In the genomic region with DNA sequence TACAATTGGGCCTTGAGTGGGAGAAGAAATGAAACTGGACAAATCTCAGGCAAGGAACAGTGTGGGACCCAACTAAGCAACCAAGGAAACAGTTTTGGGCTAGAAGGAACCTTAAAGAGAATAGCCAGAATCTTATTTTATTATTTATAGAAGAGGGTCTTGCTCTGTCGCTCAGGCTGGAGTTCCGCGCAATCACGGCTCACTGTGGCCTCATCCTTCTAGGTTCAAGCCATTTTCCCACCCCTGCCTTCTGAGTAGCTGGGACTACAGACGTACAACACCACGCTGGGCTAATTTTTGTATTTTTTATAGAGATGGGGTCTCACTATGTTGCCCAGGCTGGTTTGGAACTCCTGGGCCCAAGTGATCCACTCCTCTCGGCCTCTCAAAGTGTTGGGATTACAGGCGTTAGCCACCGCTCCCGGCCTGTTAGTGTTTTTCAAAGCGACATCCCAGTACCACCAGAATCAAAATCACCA, we compare ENCODE assay signal across 8 cellular contexts. TPM values are rescaled to one million over a fixed set of nuclear protein-coding genes. Genes with fewer than 3 reads are reported as not detected.
DNase-seq lines count a peak whose midpoint lies in the region; ATAC-seq and TF ChIP-seq lines count a peak whose summit lies in the region.

No MANE protein-coding gene starts in this region.

- peaks cover 45% of the 10 kb centered on the region for H3K4me1 ChIP-seq in suprapubic skin

- no peaks in the 10 kb centered on the region for H3K27me3 ChIP-seq in suprapubic skin

- TF ChIP-seq CTCF in suprapubic skin (IDR thresholded peaks at IDR 0.05): no peak

- H3K4me3 ChIP-seq in suprapubic skin: peak overlapping the region; percentile 58

- peaks cover 41% of the 10 kb centered on the region for H3K36me3 Mint-ChIP-seq in T-helper 2 cell treated with Interferon-gamma antibody and Interleukin-4, amounts not matched to agents 5 μg/mL and 100 μg/mL, for 36 hours (ENCODE audit: low read depth)
- peaks cover 51% of the 10 kb centered on the region for H3K36me3 Mint-ChIP-seq in activated CD8-positive, alpha-beta T cell treated with anti-CD3 and anti-CD28 coated beads, Interleukin-2, amount 10 ng/mL, durations not matched to agents 7 days and 5 days (ENCODE audit: low read depth)
- no peaks in the 10 kb centered on the region for H3K36me3 Mint-ChIP-seq in immature natural killer cell

- no peak for DNase-seq in T-helper 2 cell treated with Interferon-gamma antibody and Interleukin-4, amounts not matched to agents 5 μg/mL and 100 μg/mL, for 36 hours (ENCODE audit: low spot score)
- no peak for DNase-seq in T-helper 2 cell
- no peak for DNase-seq in activated CD8-positive, alpha-beta T cell treated with anti-CD3 and anti-CD28 coated beads, Interleukin-2, amount 10 ng/mL, durations not matched to agents 7 days and 5 days
- DNase-seq in immature natural killer cell: no peak
- DNase-seq in suprapubic skin (ENCODE audit: low spot score in 2 of 2): no peak
- DNase-seq in left lobe of liver (ENCODE audit: low spot score): no peak
- DNase-seq in dermis blood vessel endothelial cell: no peak

- H3K27ac Mint-ChIP-seq in T-helper 2 cell treated with Interferon-gamma antibody and Interleukin-4, amounts not matched to agents 5 μg/mL and 100 μg/mL, for 36 hours: peak overlapping the region; percentile 99
- peak overlapping the region; percentile 95 for H3K27ac Mint-ChIP-seq in activated CD8-positive, alpha-beta T cell treated with anti-CD3 and anti-CD28 coated beads, Interleukin-2, amount 10 ng/mL, durations not matched to agents 7 days and 5 days
- H3K27ac Mint-ChIP-seq in immature natural killer cell: peak overlapping the region; percentile 68 to 96 (median 90)

- no peak for TF ChIP-seq EP300 in suprapubic skin (IDR thresholded peaks at IDR 0.05)

- peak overlapping the region; percentile 70 for H3K27ac ChIP-seq in suprapubic skin

- no peaks in the 10 kb centered on the region for H3K9me3 ChIP-seq in suprapubic skin

- CTCF ChIA-PET in activated CD8-positive, alpha-beta T cell treated with anti-CD3 and anti-CD28 coated beads, Interleukin-2, amount 10 ng/mL, durations not matched to agents 7 days and 5 days (lab: Charles Lee): interaction anchor here (2.0 to 2.3 kb wide), 2 partner anchors 26 to 50 kb away, joined by 8 to 11 read pairs; partner anchors contain the start of genes ELL3, HYPK and SERINC4

- no peak for ATAC-seq in activated CD8-positive, alpha-beta T cell treated with anti-CD3 and anti-CD28 coated beads, Interleukin-2, amount 10 ng/mL, durations not matched to agents 7 days and 5 days
- no peak for ATAC-seq in HG03139 (IDR thresholded peaks at IDR 0.05; ENCODE audit: unreplicated experiment)
- no peak for ATAC-seq in left lobe of liver

- no peaks in the 10 kb centered on the region for H3K36me3 ChIP-seq in suprapubic skin

- no peak for TF ChIP-seq POLR2A in suprapubic skin (IDR thresholded peaks at IDR 0.05)

- H3K27me3 Mint-ChIP-seq in T-helper 2 cell treated with Interferon-gamma antibody and Interleukin-4, amounts not matched to agents 5 μg/mL and 100 μg/mL, for 36 hours (ENCODE audit: low read depth): no peaks in the 10 kb centered on the region
- no peaks in the 10 kb centered on the region for H3K27me3 Mint-ChIP-seq in activated CD8-positive, alpha-beta T cell treated with anti-CD3 and anti-CD28 coated beads, Interleukin-2, amount 10 ng/mL, durations not matched to agents 7 days and 5 days (ENCODE audit: low read depth)
- H3K27me3 Mint-ChIP-seq in immature natural killer cell (ENCODE audit: low read depth in 3 of 3): peaks cover 4 to 10% (median 7%) of the 10 kb centered on the region in 3 donors

- POLR2A ChIA-PET in activated CD8-positive, alpha-beta T cell treated with anti-CD3 and anti-CD28 coated beads, Interleukin-2, amount 10 ng/mL, durations not matched to agents 7 days and 5 days (lab: Charles Lee): interaction anchor here (2.0 to 3.1 kb wide), 2 partner anchors 25 to 49 kb away, joined by 9 to 18 read pairs; partner anchors contain the start of genes ELL3, HYPK and SERINC4

- H3K4me3 Mint-ChIP-seq in T-helper 2 cell treated with Interferon-gamma antibody and Interleukin-4, amounts not matched to agents 5 μg/mL and 100 μg/mL, for 36 hours: peak overlapping the region; percentile 97
- peak overlapping the region; percentile 85 for H3K4me3 Mint-ChIP-seq in activated CD8-positive, alpha-beta T cell treated with anti-CD3 and anti-CD28 coated beads, Interleukin-2, amount 10 ng/mL, durations not matched to agents 7 days and 5 days
- H3K4me3 Mint-ChIP-seq in immature natural killer cell: peak overlapping the region; percentile 84 to 99 (median 89)

- peaks cover 5% of the 10 kb centered on the region for H3K9me3 Mint-ChIP-seq in T-helper 2 cell treated with Interferon-gamma antibody and Interleukin-4, amounts not matched to agents 5 μg/mL and 100 μg/mL, for 36 hours
- no peaks in the 10 kb centered on the region for H3K9me3 Mint-ChIP-seq in activated CD8-positive, alpha-beta T cell treated with anti-CD3 and anti-CD28 coated beads, Interleukin-2, amount 10 ng/mL, durations not matched to agents 7 days and 5 days (ENCODE audit: insufficient read depth)
- H3K9me3 Mint-ChIP-seq in immature natural killer cell: no peaks in the 10 kb centered on the region

- H3K4me1 Mint-ChIP-seq in T-helper 2 cell treated with Interferon-gamma antibody and Interleukin-4, amounts not matched to agents 5 μg/mL and 100 μg/mL, for 36 hours (ENCODE audit: low read depth): peaks cover 36% of the 10 kb centered on the region
- peaks cover 60% of the 10 kb centered on the region for H3K4me1 Mint-ChIP-seq in activated CD8-positive, alpha-beta T cell treated with anti-CD3 and anti-CD28 coated beads, Interleukin-2, amount 10 ng/mL, durations not matched to agents 7 days and 5 days (ENCODE audit: low read depth)
- peaks cover 59 to 61% of the 10 kb centered on the region in 2 donors for H3K4me1 Mint-ChIP-seq in immature natural killer cell

- WGBS in suprapubic skin: 97% methylated on average over 11 of the region's 11 CpGs

RNA-seq across cellular contexts. Expression of gene WDR76, which starts 0.7 kb away (rescaled TPM):
- 10 to 100 TPM; 87.0 to 88.7 TPM for total RNA-seq in activated CD8-positive, alpha-beta T cell treated with anti-CD3 and anti-CD28 coated beads, Interleukin-2, amount 10 ng/mL, durations not matched to agents 7 days and 5 days
- polyA plus RNA-seq in immature natural killer cell: 1 to 10 TPM; 8.3 to 8.9 (median 8.6) TPM
- 1 to 10 TPM; 5.2 to 7.8 (median 5.8) TPM for total RNA-seq in suprapubic skin
- 0.86 TPM for total RNA-seq in left lobe of liver
- total RNA-seq in dermis blood vessel endothelial cell: 10.4 and 17.8 TPM in 2 replicates

RNA-seq across cellular contexts. Expression of gene MFAP1, which starts 1.6 kb away (rescaled TPM):
- 10 to 100 TPM; 35.8 to 40.1 TPM for total RNA-seq in activated CD8-positive, alpha-beta T cell treated with anti-CD3 and anti-CD28 coated beads, Interleukin-2, amount 10 ng/mL, durations not matched to agents 7 days and 5 days
- 10 to 100 TPM in 2 of 3 donors, 1 to 10 TPM in 1; 6.7 to 21.3 (median 10.4) TPM for polyA plus RNA-seq in immature natural killer cell
- total RNA-seq in suprapubic skin: 10 to 100 TPM; 12.8 to 17.7 (median 15.4) TPM
- total RNA-seq in left lobe of liver: 7.0 TPM
- 36.1 and 41.1 TPM in 2 replicates for total RNA-seq in dermis blood vessel endothelial cell

RNA-seq across cellular contexts. Expression of gene HYPK, which starts 25.7 kb away (rescaled TPM):
- 10 to 100 TPM; 15.8 to 19.9 TPM for total RNA-seq in activated CD8-positive, alpha-beta T cell treated with anti-CD3 and anti-CD28 coated beads, Interleukin-2, amount 10 ng/mL, durations not matched to agents 7 days and 5 days
- 10 to 100 TPM in 2 of 3 donors, 1 to 10 TPM in 1; 4.1 to 20.3 (median 10.0) TPM for polyA plus RNA-seq in immature natural killer cell
- 10 to 100 TPM; 12.9 to 27.0 (median 19.8) TPM for total RNA-seq in suprapubic skin
- total RNA-seq in left lobe of liver: 8.6 TPM
- total RNA-seq in dermis blood vessel endothelial cell: 2.9 and 4.6 TPM in 2 replicates

RNA-seq across cellular contexts. Expression of gene SERINC4, which starts 26.0 kb away (rescaled TPM):
- under 1 TPM; 0.21 to 0.39 TPM for total RNA-seq in activated CD8-positive, alpha-beta T cell treated with anti-CD3 and anti-CD28 coated beads, Interleukin-2, amount 10 ng/mL, durations not matched to agents 7 days and 5 days
- polyA plus RNA-seq in immature natural killer cell: 1 to 10 TPM in 2 of 3 donors, under 1 TPM in 1; 0.72 to 3.4 (median 1.3) TPM
- total RNA-seq in suprapubic skin (under 1 TPM in 1 of 4 donors, not detected in 3; 0.62 TPM), left lobe of liver (0.18 TPM), dermis blood vessel endothelial cell (not detected in 2 replicates)

RNA-seq across cellular contexts. Expression of gene SERF2, which starts 33.9 kb away (rescaled TPM):
- 1,000 to 10,000 TPM; 1,025 to 1,042 TPM for total RNA-seq in activated CD8-positive, alpha-beta T cell treated with anti-CD3 and anti-CD28 coated beads, Interleukin-2, amount 10 ng/mL, durations not matched to agents 7 days and 5 days
- polyA plus RNA-seq in immature natural killer cell: 1,000 to 10,000 TPM; 1,924 to 3,752 (median 2,420) TPM
- total RNA-seq in suprapubic skin: 100 to 1,000 TPM; 352 to 813 (median 687) TPM
- 515 TPM for total RNA-seq in left lobe of liver
- total RNA-seq in dermis blood vessel endothelial cell: 787 and 1,230 TPM in 2 replicates
